In the genomic region with DNA sequence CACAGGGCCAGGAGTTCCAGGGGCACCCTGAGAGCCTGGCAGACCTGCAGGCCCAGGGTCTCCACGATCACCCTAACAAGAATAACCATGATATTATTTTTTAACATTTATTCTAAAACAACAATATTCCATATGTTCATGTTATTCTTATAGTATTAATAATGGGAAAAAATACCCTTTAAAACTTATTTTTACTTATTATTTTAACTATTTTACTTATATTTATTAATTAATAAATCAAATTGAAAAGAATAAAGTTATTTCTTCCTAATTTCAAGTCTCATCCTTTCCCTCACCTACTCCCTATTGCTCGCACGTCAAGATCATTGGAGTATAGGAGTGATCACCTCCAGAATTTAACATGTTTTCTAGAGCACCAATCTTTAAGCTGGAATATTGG, we compare ENCODE assay signal across 35 cellular contexts.
"Had no signal": no experiment of that assay in that cellular context is flagged by ENCODE, and none has a peak within 500 bp of the region (broad histone marks: within the 10 kb centered on the region; RNA-seq: fewer than 3 reads in every experiment).

No MANE protein-coding gene starts in this region.

- H3K9me3 ChIP-seq: ascending aorta, MG63, Peyer's patch, SJSA1, SK-N-SH had no signal

- H3K27me3 Mint-ChIP-seq: activated CD4-positive, alpha-beta memory T cell treated with anti-CD3 and anti-CD28 coated beads, Interleukin-2, amount 10 ng/mL, durations not matched to agents 7 days and 5 days; activated CD8-positive, alpha-beta memory T cell treated with anti-CD3 and anti-CD28 coated beads, Interleukin-2, amount 10 ng/mL, durations not matched to agents 7 days and 5 days; activated naive CD8-positive, alpha-beta T cell treated with anti-CD3 and anti-CD28 coated beads for 36 hours had no signal

- H3K9ac ChIP-seq: SK-N-SH had no signal

- H3K4me3 Mint-ChIP-seq: activated CD4-positive, alpha-beta memory T cell treated with anti-CD3 and anti-CD28 coated beads, Interleukin-2, amount 10 ng/mL, durations not matched to agents 7 days and 5 days; activated CD8-positive, alpha-beta memory T cell treated with anti-CD3 and anti-CD28 coated beads, Interleukin-2, amount 10 ng/mL, durations not matched to agents 7 days and 5 days; activated naive CD8-positive, alpha-beta T cell treated with anti-CD3 and anti-CD28 coated beads for 36 hours; T-helper 1 cell treated with Interleukin-12 subunit alpha and Interleukin-12 subunit beta and Interleukin-4 antibody, amounts not matched to agents 30 μg/mL and 1 μg/mL, for 36 hours; T-helper 2 cell treated with Interferon-gamma antibody and Interleukin-4, amounts not matched to agents 5 μg/mL and 100 μg/mL, for 36 hours had no signal

- H3K27ac Mint-ChIP-seq: activated CD4-positive, alpha-beta memory T cell treated with anti-CD3 and anti-CD28 coated beads, Interleukin-2, amount 10 ng/mL, durations not matched to agents 7 days and 5 days; activated CD8-positive, alpha-beta memory T cell treated with anti-CD3 and anti-CD28 coated beads, Interleukin-2, amount 10 ng/mL, durations not matched to agents 7 days and 5 days; activated naive CD8-positive, alpha-beta T cell treated with anti-CD3 and anti-CD28 coated beads for 36 hours; T-helper 1 cell treated with Interleukin-12 subunit alpha and Interleukin-12 subunit beta and Interleukin-4 antibody, amounts not matched to agents 30 μg/mL and 1 μg/mL, for 36 hours; T-helper 2 cell treated with Interferon-gamma antibody and Interleukin-4, amounts not matched to agents 5 μg/mL and 100 μg/mL, for 36 hours had no signal

- H3K27me3 ChIP-seq: ascending aorta, cardiac muscle cell, MG63, Peyer's patch, SJSA1 had no signal

- H3K4me3 ChIP-seq: ascending aorta, cardiac muscle cell, MG63, Peyer's patch, SJSA1 had no signal

- H3K4me2 ChIP-seq: SK-N-SH had no signal

- H3K27ac ChIP-seq: ascending aorta, cardiac muscle cell, Peyer's patch, SJSA1 had no signal

- H3K4me1 Mint-ChIP-seq: activated CD4-positive, alpha-beta memory T cell treated with anti-CD3 and anti-CD28 coated beads, Interleukin-2, amount 10 ng/mL, durations not matched to agents 7 days and 5 days; activated CD8-positive, alpha-beta memory T cell treated with anti-CD3 and anti-CD28 coated beads, Interleukin-2, amount 10 ng/mL, durations not matched to agents 7 days and 5 days had no signal

- H3K36me3 ChIP-seq: cardiac muscle cell had no signal

- H3K9me2 ChIP-seq: SK-N-SH had no signal

- H3K4me1 ChIP-seq: ascending aorta, Peyer's patch, SJSA1 had no signal

- DNase-seq: activated CD4-positive, alpha-beta memory T cell treated with anti-CD3 and anti-CD28 coated beads, Interleukin-2, amount 10 ng/mL, durations not matched to agents 7 days and 5 days; activated CD4-positive, alpha-beta T cell treated with anti-CD3 and anti-CD28 coated beads for 1 hour; activated CD4-positive, alpha-beta T cell treated with anti-CD3 and anti-CD28 coated beads for 48 hours; activated CD4-positive, CD25-positive, alpha-beta regulatory T cell; activated CD8-positive, alpha-beta memory T cell treated with anti-CD3 and anti-CD28 coated beads for 24 hours; activated CD8-positive, alpha-beta memory T cell treated with anti-CD3 and anti-CD28 coated beads, Interleukin-2, amount 10 ng/mL, durations not matched to agents 7 days and 5 days; activated CD8-positive, alpha-beta memory T cell treated with anti-CD3 and anti-CD28 coated beads, Interleukin-2, amount 50 U/mL, for 48 hours; activated effector memory CD4-positive, alpha-beta T cell treated with anti-CD3 and anti-CD28 coated beads, Interleukin-2, amount 50 U/mL, for 16 hours; activated naive CD4-positive, alpha-beta T cell; activated naive CD4-positive, alpha-beta T cell treated with anti-CD3 and anti-CD28 coated beads, Interleukin-2, amount 50 U/mL, for 16 hours; activated naive CD8-positive, alpha-beta T cell treated with anti-CD3 and anti-CD28 coated beads for 36 hours; activated T-cell treated with anti-CD3 and anti-CD28 coated beads, Interleukin-2, amount 50 U/mL, for 48 hours; amygdala; Kasumi-1; KG1; MG63; NCI-H1048; NCI-H1105 treated with DMSO at 0.1 percent for 48 hours; NCI-H1436; NCI-H1694; NCI-H1930; NCI-H2081 treated with DMSO at 0.1 percent for 48 hours; NCI-H226; NCI-H446 treated with DMSO at 0.1 percent for 48 hours; NCI-H524 treated with DMSO at 0.1 percent for 48 hours; PC-3; Peyer's patch; RPMI8226; SHP77 treated with DMSO at 0.1 percent for 48 hours; SK-N-SH had no signal

- H3K36me3 Mint-ChIP-seq: activated CD8-positive, alpha-beta memory T cell treated with anti-CD3 and anti-CD28 coated beads, Interleukin-2, amount 10 ng/mL, durations not matched to agents 7 days and 5 days; activated naive CD8-positive, alpha-beta T cell treated with anti-CD3 and anti-CD28 coated beads for 36 hours had no signal

- ATAC-seq: activated CD8-positive, alpha-beta memory T cell treated with anti-CD3 and anti-CD28 coated beads, Interleukin-2, amount 10 ng/mL, durations not matched to agents 7 days and 5 days; PC-3 had no signal

- H3K9me3 Mint-ChIP-seq: activated CD4-positive, alpha-beta memory T cell treated with anti-CD3 and anti-CD28 coated beads, Interleukin-2, amount 10 ng/mL, durations not matched to agents 7 days and 5 days; activated naive CD8-positive, alpha-beta T cell treated with anti-CD3 and anti-CD28 coated beads for 36 hours; T-helper 1 cell treated with Interleukin-12 subunit alpha and Interleukin-12 subunit beta and Interleukin-4 antibody, amounts not matched to agents 30 μg/mL and 1 μg/mL, for 36 hours; T-helper 2 cell treated with Interferon-gamma antibody and Interleukin-4, amounts not matched to agents 5 μg/mL and 100 μg/mL, for 36 hours had no signal
